12 cellular contexts compared by ENCODE assay signal in genomic region chr12:111436811-111437210, GRCh38. TPM values are rescaled to one million over a fixed set of nuclear protein-coding genes. Genes with fewer than 3 reads are reported as not detected.
DNase-seq lines count a peak whose midpoint lies in the region; ATAC-seq, FAIRE-seq and TF ChIP-seq lines count a peak whose summit lies in the region.
"Had no signal": no experiment of that assay in that cellular context is flagged by ENCODE, and none has a peak within 500 bp of the region (broad histone marks: within the 10 kb centered on the region; RNA-seq: fewer than 3 reads in every experiment).

No MANE protein-coding gene starts in this region.

- H3K36me3 ChIP-seq in SU-DHL-6 (ENCODE audit: low read length) = no peaks in the 10 kb centered on the region
- peaks cover 0 to 7% of the 10 kb centered on the region in 2 experiments for H3K36me3 ChIP-seq in endothelial cell of umbilical vein (ENCODE audit: control insufficient read depth in 2 of 2, extremely low read depth in 1 of 2, insufficient read depth in 2 of 2, low read length in 2 of 2)
- H3K36me3 ChIP-seq in skeletal muscle tissue (ENCODE audit: control insufficient read depth in 3 of 3, insufficient read depth in 3 of 3, low read length in 3 of 3) = peaks cover 0 to 3% (median 3%) of the 10 kb centered on the region in 3 donors

- H3K4me3 ChIP-seq in SU-DHL-6 (ENCODE audit: insufficient read depth, low read length, poor library complexity, severe bottlenecking) (no peak overlapping the region), endothelial cell of umbilical vein (replicated peaks in 1 of 3; ENCODE audit: insufficient read depth in 1 of 3, low read depth in 1 of 3, low read length in 3 of 3) (no peak overlapping the region), skeletal muscle tissue (ENCODE audit: low read length in 3 of 3) (no peak overlapping the region)

- in situ Hi-C loops in GM13977 (cut with MboI; ENCODE audit: low pct_unique_long_range_greater_than_20kb, low sequenced_read_pairs, unreplicated experiment) = no loop called here

- no peaks in the 10 kb centered on the region for H3K9me2 ChIP-seq in SU-DHL-6 (replicated peaks; ENCODE audit: insufficient read depth, low read length)

- H3K27me3 ChIP-seq in SU-DHL-6 (ENCODE audit: low read length) (no peaks in the 10 kb centered on the region), endothelial cell of umbilical vein (ENCODE audit: control insufficient read depth in 2 of 2, insufficient read depth in 2 of 2, low read length in 2 of 2) (no peaks in the 10 kb centered on the region), skeletal muscle tissue (ENCODE audit: control insufficient read depth in 3 of 3, insufficient read depth in 3 of 3, low read length in 3 of 3) (no peaks in the 10 kb centered on the region)

- no peak for ATAC-seq in activated CD4-positive, alpha-beta T cell treated with anti-CD3 and anti-CD28 coated beads for 36 hours
- ATAC-seq: PC-3 had no signal

- no peak overlapping the region for H3K4me2 ChIP-seq in SU-DHL-6 (ENCODE audit: low read depth, low read length, poor library complexity, severe bottlenecking)
- H3K4me2 ChIP-seq in endothelial cell of umbilical vein (ENCODE audit: insufficient read depth, low read length) = no peak overlapping the region

- H3K9me3 ChIP-seq in SU-DHL-6 (ENCODE audit: insufficient read depth, low read length) (no peaks in the 10 kb centered on the region), endothelial cell of umbilical vein (replicated peaks; ENCODE audit: control insufficient read depth, insufficient read depth, low read length) (no peaks in the 10 kb centered on the region), skeletal muscle tissue (ENCODE audit: control insufficient read depth in 3 of 3, low read length in 3 of 3) (no peaks in the 10 kb centered on the region)

- no peak for FAIRE-seq in endothelial cell of umbilical vein (lab: Jason Lieb, UNC)
- FAIRE-seq: small intestine had no signal

- TF ChIP-seq POLR2A in endothelial cell of umbilical vein (IDR thresholded peaks at IDR 0.05; ENCODE audit: low read depth, low read length) = no peak

- CTCF ChIA-PET in activated CD4-positive, alpha-beta T cell treated with anti-CD3 and anti-CD28 coated beads for 36 hours (lab: Charles Lee) = interaction anchor here (4.5 kb wide), 1 partner anchor 40 kb away, joined by 20 read pairs; no protein-coding TSS in a partner anchor
- CTCF ChIA-PET in endothelial cell of umbilical vein (lab: Charles Lee) = interaction anchor here (2.0 to 2.6 kb wide), 3 partner anchors 9 to 40 kb away, joined by 8 to 30 read pairs (median 22); no protein-coding TSS in a partner anchor

- H2AFZ ChIP-seq in SU-DHL-6 (ENCODE audit: low read depth, low read length, severe bottlenecking) (no peak overlapping the region), endothelial cell of umbilical vein (ENCODE audit: low read depth, low read length) (no peak overlapping the region)

- H3K9me3 Mint-ChIP-seq in activated CD4-positive, alpha-beta T cell treated with anti-CD3 and anti-CD28 coated beads for 36 hours (ENCODE audit: low read depth) = no peaks in the 10 kb centered on the region

- no peak overlapping the region for H3K9ac ChIP-seq in SU-DHL-6 (ENCODE audit: low read length)
- H3K9ac ChIP-seq in endothelial cell of umbilical vein (replicated peaks; ENCODE audit: extremely low read depth, insufficient read depth, low read length) = no peak overlapping the region
- H3K9ac ChIP-seq in skeletal muscle tissue (ENCODE audit: low read depth in 1 of 3, low read length in 3 of 3) = peak overlapping the region in 1 of 3 donors; percentile 8

- H3K4me1 ChIP-seq in endothelial cell of umbilical vein (ENCODE audit: control insufficient read depth, extremely low read depth, insufficient read depth, low read length) (peaks cover 80% of the 10 kb centered on the region), skeletal muscle tissue (ENCODE audit: control insufficient read depth in 3 of 3, insufficient read depth in 3 of 3, low read length in 3 of 3) (peaks cover 53 to 72% (median 62%) of the 10 kb centered on the region in 3 donors)

- peaks cover 17% of the 10 kb centered on the region for H3F3A ChIP-seq in SU-DHL-6 (ENCODE audit: insufficient read depth)

- H3K9me1 ChIP-seq in endothelial cell of umbilical vein (replicated peaks; ENCODE audit: control insufficient read depth, extremely low read depth, insufficient read depth, low read length) = no peaks in the 10 kb centered on the region

- H3K4me3 Mint-ChIP-seq in activated CD4-positive, alpha-beta T cell treated with anti-CD3 and anti-CD28 coated beads for 36 hours = no peak overlapping the region

- H3K27ac ChIP-seq in SU-DHL-6 (ENCODE audit: low read depth, low read length) (peak overlapping the region; percentile 56), endothelial cell of umbilical vein (ENCODE audit: insufficient read depth, low read depth, low read length) (peak overlapping the region; percentile 85), skeletal muscle tissue (ENCODE audit: low read depth, low read length) (peak overlapping the region; percentile 23)

- POLR2A ChIA-PET in activated CD4-positive, alpha-beta T cell treated with anti-CD3 and anti-CD28 coated beads for 36 hours (lab: Charles Lee) = interaction anchor here (0.7 kb wide), 1 partner anchor 9 kb away, joined by 8 read pairs; no protein-coding TSS in a partner anchor
- POLR2A ChIA-PET in endothelial cell of umbilical vein (lab: Charles Lee) = no interaction called here

- dilution Hi-C loops in endothelial cell of umbilical vein (cut with MboI; ENCODE audit: extremely low pct_ligation_motif_present, low sequenced_read_pairs) = no loop called here

- H3K27ac Mint-ChIP-seq in activated CD4-positive, alpha-beta T cell treated with anti-CD3 and anti-CD28 coated beads for 36 hours = peak overlapping the region; percentile 44

- H3K36me3 Mint-ChIP-seq in activated CD4-positive, alpha-beta T cell treated with anti-CD3 and anti-CD28 coated beads for 36 hours (ENCODE audit: low read depth) = peaks cover 26% of the 10 kb centered on the region

- intact Hi-C loops in activated CD4-positive, alpha-beta T cell treated with anti-CD3 and anti-CD28 coated beads for 36 hours (cut with DNase I, micrococcal nuclease) = no loop called here
- intact Hi-C loops in endothelial cell of umbilical vein (cut with micrococcal nuclease) = no loop called here

- no peak for DNase-seq in activated CD4-positive, alpha-beta T cell treated with anti-CD3 and anti-CD28 coated beads for 36 hours
- no peak for DNase-seq in activated CD4-positive, alpha-beta T cell treated with anti-CD3 and anti-CD28 coated beads, Interleukin-2, amount 50 U/mL, for 4 hours
- DNase-seq in endothelial cell of umbilical vein (ENCODE audit: low read depth, low spot score) (no peak), NCI-H1694 treated with DMSO at 0.1 percent for 48 hours (lab: John Stamatoyannopoulos, UW) (no peak), GM13977 (ENCODE audit: low spot score) (no peak), GM19238 (ENCODE audit: insufficient read length, low spot score) (no peak)
- DNase-seq: activated gamma-delta T cell treated with Interleukin-2 at 50 U/mL for 16 hours, NCI-H2171, PC-3, small intestine had no signal

- H3K79me2 ChIP-seq in SU-DHL-6 (ENCODE audit: insufficient read depth, low read length) (peaks cover 73% of the 10 kb centered on the region), endothelial cell of umbilical vein (ENCODE audit: control insufficient read depth, insufficient read depth, low read length) (peaks cover 97% of the 10 kb centered on the region)

- no TSS peak for BruUV-seq in endothelial cell of umbilical vein (replicated peaks; lab: Mats Ljungman, UMichigan)

- peaks cover 89% of the 10 kb centered on the region for H3K4me1 Mint-ChIP-seq in activated CD4-positive, alpha-beta T cell treated with anti-CD3 and anti-CD28 coated beads for 36 hours

- H4K20me1 ChIP-seq in SU-DHL-6 (ENCODE audit: low read depth, low read length) (peaks cover 4% of the 10 kb centered on the region; the same call in 1 of the 2 replicates), endothelial cell of umbilical vein (replicated peaks; ENCODE audit: control insufficient read depth, extremely low read depth, insufficient read depth, low read length) (no peaks in the 10 kb centered on the region)

- no peak for TF ChIP-seq CTCF in SU-DHL-6 (IDR thresholded peaks at IDR 0.05; ENCODE audit: insufficient read depth, low read length, poor library complexity, severe bottlenecking)
- no peak for TF ChIP-seq CTCF in endothelial cell of umbilical vein (IDR thresholded peaks at IDR 0.05; ENCODE audit: extremely low read depth in 1 of 2, insufficient read depth in 1 of 2, low read depth in 1 of 2, low read length in 2 of 2)
- no peak for TF ChIP-seq CTCF in GM13977 (IDR thresholded peaks at IDR 0.05; ENCODE audit: extremely low read depth, insufficient read depth, missing control alignments)

- no peaks in the 10 kb centered on the region for H3K27me3 Mint-ChIP-seq in activated CD4-positive, alpha-beta T cell treated with anti-CD3 and anti-CD28 coated beads for 36 hours

TF ChIP-seq in endothelial cell of umbilical vein, 7 proteins besides CTCF, POLR2A, EP300 and RAD21:
- no peak for TF ChIP-seq EZH2 (IDR thresholded peaks at IDR 0.05; ENCODE audit: borderline replicate concordance, low read depth, low read length, severe bottlenecking)
- no peak for TF ChIP-seq GATA2 (IDR thresholded peaks at IDR 0.05; ENCODE audit: insufficient read depth, insufficient read length, low read depth, low read length)
- no peak for TF ChIP-seq MYC (IDR thresholded peaks at IDR 0.05; ENCODE audit: low read depth, low read length)
- no peak for TF ChIP-seq JUN (IDR thresholded peaks at IDR 0.05; ENCODE audit: borderline replicate concordance, insufficient read depth, insufficient read length, low read depth)
- no peak for TF ChIP-seq POLR2AphosphoS5 (IDR thresholded peaks at IDR 0.05; ENCODE audit: insufficient read depth, low read depth, low read length)
- no peak for TF ChIP-seq FOS (IDR thresholded peaks at IDR 0.05; ENCODE audit: borderline replicate concordance, insufficient read depth, low read length)
- no peak for TF ChIP-seq MAX (IDR thresholded peaks at IDR 0.05; ENCODE audit: insufficient read depth, insufficient read length)

RNA-seq across cellular contexts. Expression of gene SH2B3, which starts 31.1 kb away (rescaled TPM):
- total RNA-seq in activated CD4-positive, alpha-beta T cell treated with anti-CD3 and anti-CD28 coated beads for 36 hours = 10 to 100 TPM; 29.2 to 32.7 TPM
- total RNA-seq in endothelial cell of umbilical vein = 97.9 and 111 TPM in 2 replicates
- 63.1 and 69.7 TPM in 2 replicates for polyA plus RNA-seq in endothelial cell of umbilical vein
- 74.6 and 75.9 TPM in 2 replicates for polyA plus RNA-seq in endothelial cell of umbilical vein (2011; cell fraction: cytosol; rRNA removed)
- polyA plus RNA-seq in endothelial cell of umbilical vein (2011; cell fraction: nucleus; rRNA removed) = 53.9 and 63.7 TPM in 2 replicates
- 51.2 and 67.6 TPM in 2 replicates for polyA plus RNA-seq in endothelial cell of umbilical vein (2012)
- 59.8 and 60.1 TPM in 2 replicates for polyA minus RNA-seq in endothelial cell of umbilical vein
- polyA minus RNA-seq in endothelial cell of umbilical vein (2011; cell fraction: cytosol; rRNA and poly(A)+ RNA removed) = 3.2 TPM
- 27.6 and 29.2 TPM in 2 replicates for polyA minus RNA-seq in endothelial cell of umbilical vein (2011; cell fraction: nucleus; rRNA and poly(A)+ RNA removed)
- total RNA-seq in skeletal muscle tissue = 7.8 TPM

Comparison
In these comparisons a context has a peak if more than half of its experiments do, and no peak if none do; other contexts are left out.
1. H3K27ac ChIP-seq: peak in every context shown above with its lines; median percentile 85 in endothelial cell of umbilical vein; 56 in SU-DHL-6; 23 in skeletal muscle tissue.